In the genomic region with DNA sequence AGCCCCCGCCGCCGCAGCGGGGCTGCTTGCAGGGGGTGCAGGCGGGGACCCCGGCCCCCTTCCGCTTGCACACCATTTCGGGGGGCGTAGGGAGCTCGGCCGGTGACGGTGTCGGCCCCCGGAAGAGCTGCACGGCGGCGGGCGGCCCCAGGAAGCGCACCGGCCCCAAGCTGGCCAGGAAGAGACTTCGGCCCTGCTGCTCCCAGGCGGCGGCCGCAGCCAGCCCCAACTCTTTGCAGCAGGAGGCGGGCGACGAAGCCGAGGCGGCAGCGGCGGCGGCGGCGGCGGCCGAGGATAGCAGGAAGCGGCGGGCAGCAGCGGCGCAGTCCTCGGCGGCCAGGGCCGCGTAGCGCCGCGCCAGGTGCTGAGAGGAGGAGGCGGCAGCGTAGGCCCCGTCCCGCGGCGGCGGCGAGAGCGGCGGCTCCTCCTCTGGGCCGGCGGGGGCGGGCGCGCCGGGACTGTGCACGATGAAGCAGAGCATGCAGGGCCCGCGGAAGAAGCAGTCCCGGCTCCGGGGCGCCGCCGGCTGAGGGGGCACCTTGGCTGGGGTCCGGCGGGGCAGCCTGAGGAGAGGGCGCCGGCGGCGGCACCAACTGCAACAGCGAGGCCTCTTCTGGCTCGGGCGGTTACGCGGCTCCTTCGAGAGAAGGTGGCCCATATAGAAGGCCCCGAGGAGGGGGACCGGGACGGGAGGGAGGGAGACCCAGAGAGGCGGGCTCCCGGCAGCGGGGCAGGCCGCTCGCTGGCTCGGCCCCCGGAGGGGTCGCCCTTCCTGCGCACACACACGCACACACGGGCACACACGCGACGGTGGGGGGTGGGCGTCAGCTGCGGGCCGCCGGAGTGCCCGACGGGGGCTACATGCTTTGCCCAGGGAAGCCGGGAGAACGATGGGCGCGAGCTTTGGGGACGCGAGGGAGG, we compare ENCODE assay signal across 8 cellular contexts. TPM values are rescaled to one million over a fixed set of nuclear protein-coding genes. Genes with fewer than 3 reads are reported as not detected.
DNase-seq lines count a peak whose midpoint lies in the region; ATAC-seq and TF ChIP-seq lines count a peak whose summit lies in the region.

No MANE protein-coding gene starts in this region.

- H3K9ac ChIP-seq in rectal smooth muscle tissue (ENCODE audit: low read length) = peak overlapping the region; percentile 99

- H3K9me3 ChIP-seq in right atrium auricular region = no peaks in the 10 kb centered on the region
- peaks cover 0 to 2% of the 10 kb centered on the region in 2 donors for H3K9me3 ChIP-seq in uterus

- no peaks in the 10 kb centered on the region for H3K36me3 ChIP-seq in right atrium auricular region
- no peaks in the 10 kb centered on the region for H3K36me3 ChIP-seq in rectal smooth muscle tissue (ENCODE audit: control insufficient read depth, insufficient read depth, low read length)
- no peaks in the 10 kb centered on the region for H3K36me3 ChIP-seq in uterus

- DNase-seq in DMS79 (lab: John Stamatoyannopoulos, UW) (peak; percentile 6), HUDEP-2 (lab: John Stamatoyannopoulos, UW; ENCODE audit: unreplicated experiment in 76 of 76) (peak in 63 of 76 experiments; percentile 2 to 86 (median 47)), SW 1271 (lab: John Stamatoyannopoulos, UW) (peak; percentile 14 to 53), amniotic epithelial cell (ENCODE audit: low read depth) (peak; percentile 62), right atrium auricular region (ENCODE audit: low spot score) (peak; percentile 76), uterus (peak; percentile 42 to 66)

- H3K4me1 ChIP-seq in right atrium auricular region (peaks cover 0 to 29% of the 10 kb centered on the region in 2 donors), rectal smooth muscle tissue (ENCODE audit: control insufficient read depth, insufficient read depth, low read length) (no peaks in the 10 kb centered on the region), uterus (peaks cover 0 to 9% of the 10 kb centered on the region in 2 donors)

- TF ChIP-seq CTCF in right atrium auricular region (IDR thresholded peaks at IDR 0.05) (no peak), uterus (IDR thresholded peaks at IDR 0.05) (peak in 1 of 4 experiments; percentile 1)

- H3K27me3 ChIP-seq in right atrium auricular region (no peaks in the 10 kb centered on the region), rectal smooth muscle tissue (ENCODE audit: control insufficient read depth, insufficient read depth, low read length) (no peaks in the 10 kb centered on the region), uterus (no peaks in the 10 kb centered on the region)

- no peak for TF ChIP-seq POLR2A in uterus (IDR thresholded peaks at IDR 0.05)

- ATAC-seq in GM21367 (IDR thresholded peaks at IDR 0.05; ENCODE audit: unreplicated experiment) = peak; percentile 39

- H3K27ac ChIP-seq in right atrium auricular region (peak overlapping the region; percentile 99 to 100), rectal smooth muscle tissue (ENCODE audit: low read depth, low read length) (peak overlapping the region; percentile 98), uterus (peak overlapping the region; percentile 96 to 99)

- H3K4me3 ChIP-seq in right atrium auricular region = peak overlapping the region; percentile 88 to 89
- peak overlapping the region; percentile 97 for H3K4me3 ChIP-seq in rectal smooth muscle tissue (ENCODE audit: low read length)
- peak overlapping the region; percentile 84 to 85 for H3K4me3 ChIP-seq in uterus

- intact Hi-C loops in uterus (cut with DNase I; ENCODE audit: low total_unique reads) = no loop called here

RNA-seq across cellular contexts. Expression of a gene that starts 0.6 kb away (rescaled TPM):
- 10 to 100 TPM; 16.1 to 31.7 TPM for total RNA-seq in right atrium auricular region
- 10 to 100 TPM; 11.5 to 28.6 (median 19.9) TPM for total RNA-seq in uterus

Comparison
In these comparisons a context has a peak if more than half of its experiments do, and no peak if none do; other contexts are left out.
1. Peak in every context shown above with its lines: DNase-seq, ATAC-seq, H3K4me3 ChIP-seq and H3K27ac ChIP-seq.
2. DNase-seq: peak in every context shown above with its lines; median percentile 76 in right atrium auricular region; 62 in amniotic epithelial cell; 54 in uterus; 47 in HUDEP-2; 34 in SW 1271; 6 in DMS79.